28 cellular contexts compared by ENCODE assay signal in the genomic region with DNA sequence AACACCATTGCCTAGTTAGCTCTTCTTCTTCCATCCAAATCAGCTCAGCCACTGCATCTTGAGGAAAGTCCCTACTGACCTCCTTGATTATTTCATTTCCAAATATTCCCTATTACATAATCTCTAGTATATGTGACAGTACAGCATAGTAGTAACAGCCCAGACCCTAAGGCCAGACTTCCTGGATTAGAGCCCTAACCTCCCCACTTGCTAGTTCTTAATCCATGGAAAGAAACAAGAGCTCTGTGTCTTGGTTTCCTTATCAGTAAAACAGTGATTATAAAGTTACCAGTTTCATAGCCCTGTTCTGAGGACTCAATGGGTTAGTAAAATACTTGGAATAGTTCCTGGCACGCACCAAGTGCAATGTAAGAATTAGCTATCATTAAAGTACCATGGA.
"Had no signal": no experiment of that assay in that cellular context is flagged by ENCODE, and none has a peak within 500 bp of the region (broad histone marks: within the 10 kb centered on the region; RNA-seq: fewer than 3 reads in every experiment).

No MANE protein-coding gene starts in this region.

- H3K36me3 Mint-ChIP-seq: mesothelial cell of epicardium; naive B cell; natural killer cell; neural progenitor cell; stimulated activated effector memory CD8-positive, alpha-beta T cell treated with anti-CD3 and anti-CD28 coated beads, Interleukin-12 subunit alpha, Interleukin-12 subunit beta, amount 100 ng/mL, for 72 hours; type B pancreatic cell had no signal

- H3K4me3 ChIP-seq: left lung, lower lobe of right lung, neural progenitor cell, psoas muscle, skin epidermis, spleen, tibial nerve, uterus had no signal

- H3K27me3 Mint-ChIP-seq: type B pancreatic cell had no signal

- H3K79me2 ChIP-seq: parathyroid adenoma had no signal

- H3K27me3 ChIP-seq: left lung, neural progenitor cell, neutrophil, spleen, tibial nerve, uterus had no signal

- H3K36me3 ChIP-seq: left lung, lower lobe of right lung, neural progenitor cell, neutrophil, spleen, tibial nerve, uterus had no signal

- H3K27ac Mint-ChIP-seq: mesothelial cell of epicardium; naive B cell; natural killer cell; nephron progenitor cell; neural progenitor cell; stimulated activated effector memory CD8-positive, alpha-beta T cell treated with anti-CD3 and anti-CD28 coated beads, Interleukin-12 subunit alpha, Interleukin-12 subunit beta, amount 100 ng/mL, for 72 hours; stimulated activated naive CD8-positive, alpha-beta T cell treated with anti-CD3 and anti-CD28 coated beads, Interleukin-15, Interleukin-2, amounts not matched to agents 100 ng/mL and 50 ng/mL, for 24 hours; type B pancreatic cell had no signal

- ATAC-seq: left colon, left lung, lower lobe of right lung, natural killer cell, psoas muscle, sciatic nerve had no signal

- H3K4me1 Mint-ChIP-seq: naive B cell, nephron progenitor cell, neural progenitor cell had no signal

- H3K4me2 ChIP-seq: neural progenitor cell had no signal

- H3K4me1 ChIP-seq: left lung, lower lobe of right lung, neural progenitor cell, parathyroid adenoma, psoas muscle, spleen, uterus had no signal

- H3K4me3 Mint-ChIP-seq: mesothelial cell of epicardium; naive B cell; natural killer cell; nephron progenitor cell; neural progenitor cell; stimulated activated effector memory CD8-positive, alpha-beta T cell treated with anti-CD3 and anti-CD28 coated beads, Interleukin-12 subunit alpha, Interleukin-12 subunit beta, amount 100 ng/mL, for 72 hours; stimulated activated naive CD8-positive, alpha-beta T cell treated with anti-CD3 and anti-CD28 coated beads, Interleukin-15, Interleukin-2, amounts not matched to agents 100 ng/mL and 50 ng/mL, for 24 hours; type B pancreatic cell had no signal

- H3K9ac ChIP-seq: neural progenitor cell, parathyroid adenoma had no signal

- H3K27ac ChIP-seq: left lung, lower lobe of right lung, neural progenitor cell, neutrophil, parathyroid adenoma, psoas muscle, skin epidermis, spleen, tibial nerve, uterus had no signal

- DNase-seq: hypothalamus; immature natural killer cell; kidney; left colon; left lung; lower lobe of right lung; mammary epithelial cell; mesenchymal stem cell; naive B cell; natural killer cell; nephron progenitor cell; occipital lobe; psoas muscle; right cardiac atrium; spleen; stimulated activated CD4-positive, alpha-beta T cell treated with anti-CD3 and anti-CD28 coated beads, Interleukin-4, amount 100 ng/mL, for 24 hours; stimulated activated naive CD4-positive, alpha-beta T cell; uterus had no signal

- H3K9me3 Mint-ChIP-seq: stimulated activated effector memory CD8-positive, alpha-beta T cell treated with anti-CD3 and anti-CD28 coated beads, Interleukin-12 subunit alpha, Interleukin-12 subunit beta, amount 100 ng/mL, for 72 hours; stimulated activated naive CD8-positive, alpha-beta T cell treated with anti-CD3 and anti-CD28 coated beads, Interleukin-15, Interleukin-2, amounts not matched to agents 100 ng/mL and 50 ng/mL, for 24 hours had no signal
